ENCODE assay signal across 10 cellular contexts in genomic region chr5:168295574-168296201, GRCh38. TPM values are rescaled to one million over a fixed set of nuclear protein-coding genes. Genes with fewer than 3 reads are reported as not detected.
DNase-seq lines count a peak whose midpoint lies in the region; ATAC-seq and TF ChIP-seq lines count a peak whose summit lies in the region.
"Had no signal": no experiment of that assay in that cellular context is flagged by ENCODE, and none has a peak within 500 bp of the region (broad histone marks: within the 10 kb centered on the region; RNA-seq: fewer than 3 reads in every experiment).

No MANE protein-coding gene starts in this region.

- no peaks in the 10 kb centered on the region for H3K36me3 ChIP-seq in effector memory CD4-positive, alpha-beta T cell (ENCODE audit: control insufficient read depth, insufficient read depth, low read length)

- intact Hi-C loops in natural killer cell (cut with micrococcal nuclease) = no loop called here

- DNase-seq in natural killer cell treated with Interleukin-12 subunit alpha and Interleukin-12 subunit beta and Interleukin-15 and Interleukin-18, amount 100 ng/mL, for 72 hours (ENCODE audit: low spot score) = peak; percentile 5
- no peak for DNase-seq in natural killer cell
- peak in 35 of 61 donors; percentile 13 to 82 (median 53) for DNase-seq in caudate nucleus (lab: John Stamatoyannopoulos, UW)
- DNase-seq in left kidney (ENCODE audit: low read depth, low spot score) = peak; percentile 92
- no peak for DNase-seq in effector memory CD4-positive, alpha-beta T cell
- DNase-seq in NCI-H748 treated with DMSO at 0.1 percent for 48 hours (lab: John Stamatoyannopoulos, UW) = no peak
- no peak for DNase-seq in activated naive CD4-positive, alpha-beta T cell treated with Interleukin-2 at 50 U/mL for 16 hours
- DNase-seq: CD4-positive, CD25-positive, alpha-beta regulatory T cell had no signal

- H3K9me3 Mint-ChIP-seq in natural killer cell treated with Interleukin-12 subunit alpha and Interleukin-12 subunit beta and Interleukin-15 and Interleukin-18, amount 100 ng/mL, for 72 hours = no peaks in the 10 kb centered on the region
- no peaks in the 10 kb centered on the region for H3K9me3 Mint-ChIP-seq in natural killer cell

- H3K4me3 ChIP-seq in effector memory CD4-positive, alpha-beta T cell (ENCODE audit: insufficient read depth, low read depth, low read length, poor library complexity, severe bottlenecking) = no peak overlapping the region
- H3K4me3 ChIP-seq: coronary artery had no signal

- peaks cover 20 to 23% of the 10 kb centered on the region in 2 donors for H3K27me3 Mint-ChIP-seq in natural killer cell treated with Interleukin-12 subunit alpha and Interleukin-12 subunit beta and Interleukin-15 and Interleukin-18, amount 100 ng/mL, for 72 hours
- peaks cover 23 to 29% of the 10 kb centered on the region in 2 donors for H3K27me3 Mint-ChIP-seq in natural killer cell (ENCODE audit: low read depth in 2 of 2)

- TF ChIP-seq CTCF in natural killer cell (IDR thresholded peaks at IDR 0.05) = no peak

- no peak overlapping the region for H3K4me3 Mint-ChIP-seq in natural killer cell treated with Interleukin-12 subunit alpha and Interleukin-12 subunit beta and Interleukin-15 and Interleukin-18, amount 100 ng/mL, for 72 hours
- no peak overlapping the region for H3K4me3 Mint-ChIP-seq in natural killer cell

- peaks cover 3% of the 10 kb centered on the region for H3K4me1 ChIP-seq in effector memory CD4-positive, alpha-beta T cell (ENCODE audit: control insufficient read depth, insufficient read depth, low read length, poor library complexity, severe bottlenecking)

- H3K36me3 Mint-ChIP-seq in natural killer cell treated with Interleukin-12 subunit alpha and Interleukin-12 subunit beta and Interleukin-15 and Interleukin-18, amount 100 ng/mL, for 72 hours = no peaks in the 10 kb centered on the region
- no peaks in the 10 kb centered on the region for H3K36me3 Mint-ChIP-seq in natural killer cell
- H3K36me3 Mint-ChIP-seq: CD4-positive, CD25-positive, alpha-beta regulatory T cell had no signal

- H3K9me3 ChIP-seq in effector memory CD4-positive, alpha-beta T cell (ENCODE audit: control insufficient read depth, low read length) = no peaks in the 10 kb centered on the region

- no peak for ATAC-seq in natural killer cell treated with Interleukin-12 subunit alpha and Interleukin-12 subunit beta and Interleukin-15 and Interleukin-18, amount 100 ng/mL, for 72 hours
- ATAC-seq in natural killer cell = no peak
- no peak for ATAC-seq in GM19328 (IDR thresholded peaks at IDR 0.05; ENCODE audit: unreplicated experiment)

- H3K27ac Mint-ChIP-seq in natural killer cell treated with Interleukin-12 subunit alpha and Interleukin-12 subunit beta and Interleukin-15 and Interleukin-18, amount 100 ng/mL, for 72 hours = no peak overlapping the region
- no peak overlapping the region for H3K27ac Mint-ChIP-seq in natural killer cell

- peak overlapping the region; percentile 80 for H3K27ac ChIP-seq in caudate nucleus (ENCODE audit: low read depth, low read length)
- no peak overlapping the region for H3K27ac ChIP-seq in effector memory CD4-positive, alpha-beta T cell (ENCODE audit: insufficient read depth, low read length, poor library complexity, severe bottlenecking)
- H3K27ac ChIP-seq: coronary artery had no signal

- peaks cover 0 to 6% of the 10 kb centered on the region in 2 donors for H3K4me1 Mint-ChIP-seq in natural killer cell treated with Interleukin-12 subunit alpha and Interleukin-12 subunit beta and Interleukin-15 and Interleukin-18, amount 100 ng/mL, for 72 hours (ENCODE audit: low read depth in 2 of 2)
- peaks cover 4 to 5% of the 10 kb centered on the region in 2 donors for H3K4me1 Mint-ChIP-seq in natural killer cell

- peaks cover 7% of the 10 kb centered on the region for H3K27me3 ChIP-seq in effector memory CD4-positive, alpha-beta T cell (replicated peaks; ENCODE audit: control insufficient read depth, insufficient read depth, low read length, poor library complexity, severe bottlenecking)

RNA-seq across cellular contexts. Expression of gene WWC1, which starts 4.2 kb away (rescaled TPM):
- not detected for total RNA-seq in natural killer cell treated with Interleukin-12 subunit alpha and Interleukin-12 subunit beta and Interleukin-15 and Interleukin-18, amount 100 ng/mL, for 72 hours
- under 1 TPM; 0.42 to 0.66 (median 0.53) TPM for total RNA-seq in natural killer cell

Comparison
In these comparisons a context has a peak if more than half of its experiments do, and no peak if none do; other contexts are left out.
1. DNase-seq: peak in natural killer cell treated with Interleukin-12 subunit alpha and Interleukin-12 subunit beta and Interleukin-15 and Interleukin-18, amount 100 ng/mL, for 72 hours (single experiment), caudate nucleus (35 of 61) and left kidney (single experiment); none in natural killer cell (single experiment), effector memory CD4-positive, alpha-beta T cell (0 of 3), NCI-H748 treated with DMSO at 0.1 percent for 48 hours (single experiment) and activated naive CD4-positive, alpha-beta T cell treated with Interleukin-2 at 50 U/mL for 16 hours (single experiment).